In the genomic region with DNA sequence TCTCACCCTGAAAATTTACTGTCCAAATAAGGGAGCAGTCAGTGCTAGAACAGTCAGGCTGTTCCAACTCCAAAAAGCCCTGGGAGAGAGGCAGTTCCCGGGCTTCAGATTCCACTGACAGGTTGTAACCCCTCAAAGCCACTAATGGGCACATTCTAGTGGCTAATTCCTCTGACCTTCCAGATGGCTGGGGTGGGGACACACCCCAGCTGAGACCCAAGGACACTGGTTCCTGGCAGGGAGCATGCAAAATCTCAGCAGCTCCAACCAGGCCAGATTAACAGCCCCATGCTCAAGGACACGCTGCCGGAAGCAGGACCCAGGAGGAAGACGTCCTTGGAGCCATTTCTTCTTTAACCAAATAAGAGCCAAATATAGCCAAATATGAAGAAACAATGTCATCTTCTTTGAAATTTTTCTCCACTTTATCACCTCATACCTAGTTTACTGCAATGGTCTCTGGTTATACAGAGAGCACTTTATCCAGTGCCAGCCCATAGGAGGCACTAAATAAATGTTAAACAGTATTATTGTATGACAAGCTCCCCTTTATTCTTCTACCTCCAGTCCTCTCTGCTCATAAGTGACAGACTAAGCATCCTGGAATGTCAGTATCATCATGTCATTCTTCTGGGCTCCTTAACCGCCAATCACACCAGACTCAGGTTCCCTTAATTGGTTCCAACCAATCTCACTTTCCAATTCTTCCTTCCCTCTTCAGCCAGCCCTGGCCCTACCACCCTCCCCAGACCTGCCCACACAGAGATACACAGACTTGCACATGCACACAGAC, we compare ENCODE assay signal across 13 cellular contexts.
DNase-seq lines count a peak whose midpoint lies in the region; ATAC-seq and TF ChIP-seq lines count a peak whose summit lies in the region.
"Had no signal": no experiment of that assay in that cellular context is flagged by ENCODE, and none has a peak within 500 bp of the region (broad histone marks: within the 10 kb centered on the region; RNA-seq: fewer than 3 reads in every experiment).

No MANE protein-coding gene starts in this region.

- no peak overlapping the region for H3K4me3 Mint-ChIP-seq in activated T-helper 1 cell treated with anti-CD3 and anti-CD28 coated beads, Interleukin-12 subunit alpha, Interleukin-12 subunit beta, Interleukin-2, Interleukin-4 antibody, amounts not matched to agents 30 ng/mL and 10 ng/mL and 1 ng/mL, durations not matched to agents 14 hours and 24 hours and 36 hours
- H3K4me3 Mint-ChIP-seq: activated CD8-positive, alpha-beta T cell treated with anti-CD3 and anti-CD28 coated beads, Interleukin-2, amount 10 ng/mL, durations not matched to agents 7 days and 5 days had no signal

- intact Hi-C loops in activated T-helper 1 cell treated with anti-CD3 and anti-CD28 coated beads, Interleukin-12 subunit alpha, Interleukin-12 subunit beta, Interleukin-2, Interleukin-4 antibody, amounts not matched to agents 30 ng/mL and 10 ng/mL and 1 ng/mL, durations not matched to agents 14 hours and 24 hours and 36 hours (cut with micrococcal nuclease) = no loop called here

- no peaks in the 10 kb centered on the region for H3K9me3 Mint-ChIP-seq in activated T-helper 1 cell treated with anti-CD3 and anti-CD28 coated beads, Interleukin-12 subunit alpha, Interleukin-12 subunit beta, Interleukin-2, Interleukin-4 antibody, amounts not matched to agents 30 ng/mL and 10 ng/mL and 1 ng/mL, durations not matched to agents 14 hours and 24 hours and 36 hours

- no peak overlapping the region for H3K9ac ChIP-seq in rectal smooth muscle tissue (ENCODE audit: low read length)
- H3K9ac ChIP-seq: parathyroid adenoma had no signal

- no peaks in the 10 kb centered on the region for H3K36me3 Mint-ChIP-seq in activated T-helper 1 cell treated with anti-CD3 and anti-CD28 coated beads, Interleukin-12 subunit alpha, Interleukin-12 subunit beta, Interleukin-2, Interleukin-4 antibody, amounts not matched to agents 30 ng/mL and 10 ng/mL and 1 ng/mL, durations not matched to agents 14 hours and 24 hours and 36 hours (ENCODE audit: low read depth)

- H3K27ac Mint-ChIP-seq in activated T-helper 1 cell treated with anti-CD3 and anti-CD28 coated beads, Interleukin-12 subunit alpha, Interleukin-12 subunit beta, Interleukin-2, Interleukin-4 antibody, amounts not matched to agents 30 ng/mL and 10 ng/mL and 1 ng/mL, durations not matched to agents 14 hours and 24 hours and 36 hours = no peak overlapping the region
- H3K27ac Mint-ChIP-seq: activated CD8-positive, alpha-beta T cell treated with anti-CD3 and anti-CD28 coated beads, Interleukin-2, amount 10 ng/mL, durations not matched to agents 7 days and 5 days had no signal

- DNase-seq in AG10803 (ENCODE audit: low read depth) (peak; percentile 65), astrocyte of the hippocampus (ENCODE audit: low read depth, low spot score) (peak; percentile 42), hepatic stellate cell (ENCODE audit: low spot score) (peak; percentile 55), nucleus accumbens (lab: John Stamatoyannopoulos, UW) (no peak), NCI-H1436 (lab: John Stamatoyannopoulos, UW) (no peak)
- DNase-seq in activated T-helper 1 cell treated with anti-CD3 and anti-CD28 coated beads, Interleukin-12 subunit alpha, Interleukin-12 subunit beta, Interleukin-2, Interleukin-4 antibody, amounts not matched to agents 30 ng/mL and 10 ng/mL and 1 ng/mL, durations not matched to agents 14 hours and 24 hours and 36 hours (ENCODE audit: low spot score) = no peak
- DNase-seq: activated CD8-positive, alpha-beta T cell treated with anti-CD3 and anti-CD28 coated beads, Interleukin-2, amount 10 ng/mL, durations not matched to agents 7 days and 5 days; activated gamma-delta T cell treated with Interleukin-2 at 50 U/mL for 16 hours; foreskin fibroblast; kidney glomerular epithelial cell had no signal

- H3K36me3 ChIP-seq in rectal smooth muscle tissue (ENCODE audit: control insufficient read depth, insufficient read depth, low read length) = no peaks in the 10 kb centered on the region

- TF ChIP-seq CTCF in AG10803 (conservative IDR thresholded peaks at IDR 0.05; ENCODE audit: low read length) = no peak

- no peaks in the 10 kb centered on the region for H3K27me3 ChIP-seq in rectal smooth muscle tissue (ENCODE audit: control insufficient read depth, insufficient read depth, low read length)

- no peak overlapping the region for H3K4me3 ChIP-seq in AG10803 (ENCODE audit: low read length)
- H3K4me3 ChIP-seq in rectal smooth muscle tissue (ENCODE audit: low read length) = no peak overlapping the region

- ATAC-seq in HG03280 (IDR thresholded peaks at IDR 0.05; ENCODE audit: unreplicated experiment) = no peak
- ATAC-seq: activated CD8-positive, alpha-beta T cell treated with anti-CD3 and anti-CD28 coated beads, Interleukin-2, amount 10 ng/mL, durations not matched to agents 7 days and 5 days had no signal

- H3K27me3 Mint-ChIP-seq in activated T-helper 1 cell treated with anti-CD3 and anti-CD28 coated beads, Interleukin-12 subunit alpha, Interleukin-12 subunit beta, Interleukin-2, Interleukin-4 antibody, amounts not matched to agents 30 ng/mL and 10 ng/mL and 1 ng/mL, durations not matched to agents 14 hours and 24 hours and 36 hours (ENCODE audit: insufficient read depth) = peaks cover 14% of the 10 kb centered on the region

- H3K4me1 ChIP-seq in rectal smooth muscle tissue (ENCODE audit: control insufficient read depth, insufficient read depth, low read length) = peaks cover 92% of the 10 kb centered on the region
- H3K4me1 ChIP-seq: parathyroid adenoma had no signal

- H3K27ac ChIP-seq in rectal smooth muscle tissue (ENCODE audit: low read depth, low read length) = peak overlapping the region; percentile 88
- H3K27ac ChIP-seq: parathyroid adenoma had no signal

- H3K4me1 Mint-ChIP-seq in activated T-helper 1 cell treated with anti-CD3 and anti-CD28 coated beads, Interleukin-12 subunit alpha, Interleukin-12 subunit beta, Interleukin-2, Interleukin-4 antibody, amounts not matched to agents 30 ng/mL and 10 ng/mL and 1 ng/mL, durations not matched to agents 14 hours and 24 hours and 36 hours (ENCODE audit: low read depth) = peaks cover 5% of the 10 kb centered on the region

Comparison
In these comparisons a context has a peak if more than half of its experiments do, and no peak if none do; other contexts are left out.
1. DNase-seq: peak in AG10803 (single experiment), astrocyte of the hippocampus (single experiment) and hepatic stellate cell (single experiment); none in activated T-helper 1 cell treated with anti-CD3 and anti-CD28 coated beads, Interleukin-12 subunit alpha, Interleukin-12 subunit beta, Interleukin-2, Interleukin-4 antibody, amounts not matched to agents 30 ng/mL and 10 ng/mL and 1 ng/mL, durations not matched to agents 14 hours and 24 hours and 36 hours (single experiment), nucleus accumbens (0 of 56) and NCI-H1436 (single experiment).